ENCODE assay signal across 1 cellular context in the genomic region with DNA sequence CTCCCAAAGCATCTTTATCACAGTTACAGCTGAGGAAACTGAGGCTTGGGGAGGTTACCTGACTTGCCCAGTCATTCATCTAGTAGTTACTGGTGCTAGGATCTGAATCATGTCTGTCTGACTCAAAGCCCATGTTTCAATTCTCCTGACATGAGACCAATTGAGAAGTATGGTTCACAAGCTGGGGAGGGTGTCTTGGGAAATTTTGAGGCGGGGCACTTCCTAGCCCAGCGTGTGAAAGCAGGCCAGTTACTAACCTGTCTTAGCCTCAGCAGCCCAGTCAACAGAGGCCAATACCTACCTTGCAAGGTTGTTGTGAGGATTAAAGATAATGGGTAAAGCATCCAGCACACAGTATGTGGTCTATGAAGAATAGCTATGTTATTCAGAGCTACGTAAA.
TF ChIP-seq lines count a peak whose summit lies in the region.

No MANE protein-coding gene starts in this region.

TF ChIP-seq in WTC11, 78 proteins besides CTCF, POLR2A, EP300 and RAD21 (continued from another document):
- TF ChIP-seq, protein P1, sequence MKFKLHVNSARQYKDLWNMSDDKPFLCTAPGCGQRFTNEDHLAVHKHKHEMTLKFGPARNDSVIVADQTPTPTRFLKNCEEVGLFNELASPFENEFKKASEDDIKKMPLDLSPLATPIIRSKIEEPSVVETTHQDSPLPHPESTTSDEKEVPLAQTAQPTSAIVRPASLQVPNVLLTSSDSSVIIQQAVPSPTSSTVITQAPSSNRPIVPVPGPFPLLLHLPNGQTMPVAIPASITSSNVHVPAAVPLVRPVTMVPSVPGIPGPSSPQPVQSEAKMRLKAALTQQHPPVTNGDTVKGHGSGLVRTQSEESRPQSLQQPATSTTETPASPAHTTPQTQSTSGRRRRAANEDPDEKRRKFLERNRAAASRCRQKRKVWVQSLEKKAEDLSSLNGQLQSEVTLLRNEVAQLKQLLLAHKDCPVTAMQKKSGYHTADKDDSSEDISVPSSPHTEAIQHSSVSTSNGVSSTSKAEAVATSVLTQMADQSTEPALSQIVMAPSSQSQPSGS (CRISPR knock-in tag; IDR thresholded peaks at IDR 0.05; ENCODE audit: borderline replicate concordance, low read depth) = no peak
- TF ChIP-seq, protein P2, sequence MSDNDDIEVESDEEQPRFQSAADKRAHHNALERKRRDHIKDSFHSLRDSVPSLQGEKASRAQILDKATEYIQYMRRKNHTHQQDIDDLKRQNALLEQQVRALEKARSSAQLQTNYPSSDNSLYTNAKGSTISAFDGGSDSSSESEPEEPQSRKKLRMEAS (CRISPR knock-in tag; IDR thresholded peaks at IDR 0.05) = no peak
- TF ChIP-seq ZNF232 (CRISPR knock-in tag; IDR thresholded peaks at IDR 0.05) (no peak), FOXK1 (CRISPR knock-in tag; IDR thresholded peaks at IDR 0.05) (no peak), ZNF396 (CRISPR knock-in tag; IDR thresholded peaks at IDR 0.05; ENCODE audit: borderline replicate concordance) (no peak)
